ENCODE assay signal across 13 cellular contexts in the genomic region with DNA sequence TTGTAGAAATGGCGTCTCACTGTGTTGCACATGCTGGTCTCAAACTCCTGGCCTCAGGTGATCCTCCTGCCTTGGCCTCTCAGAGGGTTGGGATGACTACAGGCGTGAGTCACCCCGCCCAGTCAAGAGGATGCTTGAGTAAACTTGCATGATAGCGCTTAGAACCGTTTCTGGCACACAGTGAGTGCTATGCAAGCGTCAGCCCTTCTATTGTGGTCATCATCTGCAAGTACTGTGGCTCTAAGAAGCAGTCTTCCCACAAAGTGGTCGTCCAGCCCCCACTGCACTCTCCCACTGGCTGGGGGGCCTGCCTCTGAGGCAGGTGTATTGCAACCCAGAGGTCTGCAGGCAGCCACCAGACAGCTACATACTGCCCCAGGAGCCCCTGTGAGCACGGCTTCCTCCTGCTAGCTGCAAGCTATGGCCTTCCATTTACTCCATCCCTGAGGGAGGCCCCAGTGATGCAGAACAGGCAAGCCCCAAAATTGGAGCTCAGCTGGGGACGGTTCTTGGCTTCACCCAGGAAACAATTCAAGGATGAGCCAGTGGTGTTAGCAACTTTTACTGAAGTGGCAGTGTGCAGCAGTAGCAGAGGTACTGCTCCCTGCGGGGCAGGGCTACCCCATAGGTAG.
DNase-seq lines count a peak whose midpoint lies in the region; ATAC-seq and TF ChIP-seq lines count a peak whose summit lies in the region.
"Had no signal": no experiment of that assay in that cellular context is flagged by ENCODE, and none has a peak within 500 bp of the region (broad histone marks: within the 10 kb centered on the region; RNA-seq: fewer than 3 reads in every experiment).

No MANE protein-coding gene starts in this region.

- ATAC-seq in activated naive CD8-positive, alpha-beta T cell treated with anti-CD3 and anti-CD28 coated beads, Interleukin-2, amount 50 U/mL, for 24 hours = no peak
- ATAC-seq: pancreas had no signal

- H3K4me3 Mint-ChIP-seq in activated naive CD8-positive, alpha-beta T cell treated with anti-CD3 and anti-CD28 coated beads, Interleukin-2, amount 50 U/mL, for 24 hours = no peak overlapping the region

- H3K36me3 Mint-ChIP-seq in activated naive CD8-positive, alpha-beta T cell treated with anti-CD3 and anti-CD28 coated beads, Interleukin-2, amount 50 U/mL, for 24 hours (ENCODE audit: low read depth) = no peaks in the 10 kb centered on the region

- no peaks in the 10 kb centered on the region for H3K4me1 Mint-ChIP-seq in activated naive CD8-positive, alpha-beta T cell treated with anti-CD3 and anti-CD28 coated beads, Interleukin-2, amount 50 U/mL, for 24 hours

- H3K9me3 Mint-ChIP-seq in activated naive CD8-positive, alpha-beta T cell treated with anti-CD3 and anti-CD28 coated beads, Interleukin-2, amount 50 U/mL, for 24 hours = no peaks in the 10 kb centered on the region

- H3K27me3 Mint-ChIP-seq in activated naive CD8-positive, alpha-beta T cell treated with anti-CD3 and anti-CD28 coated beads, Interleukin-2, amount 50 U/mL, for 24 hours = no peaks in the 10 kb centered on the region

- H3K4me1 ChIP-seq in HEK293 (ENCODE audit: control insufficient read depth, insufficient read depth, low read length) (no peaks in the 10 kb centered on the region), iPS-20b (ENCODE audit: insufficient read depth, low read length) (peaks cover 18% of the 10 kb centered on the region)
- H3K4me1 ChIP-seq: pancreas had no signal

- H3K9me3 ChIP-seq in HEK293 (ENCODE audit: control insufficient read depth, insufficient read depth, low read depth, low read length) = no peaks in the 10 kb centered on the region
- no peaks in the 10 kb centered on the region; the same call in 1 of the 2 replicates for H3K9me3 ChIP-seq in iPS-20b (ENCODE audit: insufficient read depth, low read depth, low read length)
- H3K9me3 ChIP-seq: pancreas had no signal

- no peak overlapping the region for H3K4me3 ChIP-seq in HEK293 (ENCODE audit: low read depth, low read length)
- H3K4me3 ChIP-seq in iPS-20b (ENCODE audit: low read length) = no peak overlapping the region
- H3K4me3 ChIP-seq: BLaER1 treated with 17β-estradiol and CSF1 and Interleukin-3, amounts not matched to agents 10 nM and 100 nM; pancreas had no signal

- H3K27me3 ChIP-seq in iPS-20b (ENCODE audit: insufficient read depth, low read length) = 0 out of 2 replicates have a peak, but pooled peaks cover 7% of the 10 kb centered on the region
- H3K27me3 ChIP-seq: BLaER1 treated with 17β-estradiol and CSF1 and Interleukin-3, amounts not matched to agents 10 nM and 100 nM; pancreas had no signal

- DNase-seq in Daoy (ENCODE audit: low read depth) (peak; percentile 41), RPMI7951 (ENCODE audit: low read depth) (peak; percentile 33), pons (ENCODE audit: low spot score) (no peak), C1 segment of cervical spinal cord (lab: John Stamatoyannopoulos, UW) (no peak)
- no peak for DNase-seq in activated naive CD8-positive, alpha-beta T cell treated with anti-CD3 and anti-CD28 coated beads, Interleukin-2, amount 50 U/mL, for 24 hours
- DNase-seq: activated T-cell treated with anti-CD3 and anti-CD28 coated beads, Interleukin-2, amount 50 U/mL, for 48 hours; GDM1; NCI-H2081 treated with DMSO at 0.1 percent for 48 hours; NCI-H774; pancreas had no signal

- CTCF ChIA-PET in HEK293 (lab: Yijun Ruan, JAX) = no interaction called here

- H3K9ac ChIP-seq in iPS-20b (ENCODE audit: low read depth, low read length) = peak overlapping the region; percentile 56; the same call in 1 of the 2 replicates
- H3K9ac ChIP-seq: BLaER1 treated with 17β-estradiol and CSF1 and Interleukin-3, amounts not matched to agents 10 nM and 100 nM had no signal

- H3K27ac ChIP-seq in HEK293 (ENCODE audit: extremely low read depth, low read depth, low read length) (no peak overlapping the region), iPS-20b (ENCODE audit: low read length) (peak overlapping the region; percentile 27)
- H3K27ac ChIP-seq: BLaER1 treated with 17β-estradiol and CSF1 and Interleukin-3, amounts not matched to agents 10 nM and 100 nM; pancreas had no signal

- POLR2A ChIA-PET in HEK293 (lab: Yijun Ruan, JAX) = interaction anchor here (0.8 kb wide), 1 partner anchor 11 kb away, joined by 3 read pairs; no protein-coding TSS in a partner anchor

- no peak for TF ChIP-seq CTCF in HEK293 (tag by site-specific recombination; IDR thresholded peaks at IDR 0.05)

- H3K27ac Mint-ChIP-seq in activated naive CD8-positive, alpha-beta T cell treated with anti-CD3 and anti-CD28 coated beads, Interleukin-2, amount 50 U/mL, for 24 hours = no peak overlapping the region

- H3K36me3 ChIP-seq in HEK293 (ENCODE audit: control insufficient read depth in 2 of 2, insufficient read depth in 1 of 2, low read length in 2 of 2) (no peaks in the 10 kb centered on the region), iPS-20b (ENCODE audit: insufficient read depth, low read depth, low read length) (no peaks in the 10 kb centered on the region)
- H3K36me3 ChIP-seq: BLaER1 treated with 17β-estradiol and CSF1 and Interleukin-3, amounts not matched to agents 10 nM and 100 nM; pancreas had no signal

TF ChIP-seq in HEK293, 187 proteins besides CTCF, POLR2A, EP300 and RAD21 (continues in another document):
- TF ChIP-seq ZNF366 (tag by site-specific recombination; conservative IDR thresholded peaks at IDR 0.05) (no peak), ZBTB21 (tag by site-specific recombination; IDR thresholded peaks at IDR 0.05) (no peak), ZXDB (tag by site-specific recombination; IDR thresholded peaks at IDR 0.05) (no peak), ZNF785 (tag by site-specific recombination; IDR thresholded peaks at IDR 0.05) (no peak)
- TF ChIP-seq, protein P1, sequence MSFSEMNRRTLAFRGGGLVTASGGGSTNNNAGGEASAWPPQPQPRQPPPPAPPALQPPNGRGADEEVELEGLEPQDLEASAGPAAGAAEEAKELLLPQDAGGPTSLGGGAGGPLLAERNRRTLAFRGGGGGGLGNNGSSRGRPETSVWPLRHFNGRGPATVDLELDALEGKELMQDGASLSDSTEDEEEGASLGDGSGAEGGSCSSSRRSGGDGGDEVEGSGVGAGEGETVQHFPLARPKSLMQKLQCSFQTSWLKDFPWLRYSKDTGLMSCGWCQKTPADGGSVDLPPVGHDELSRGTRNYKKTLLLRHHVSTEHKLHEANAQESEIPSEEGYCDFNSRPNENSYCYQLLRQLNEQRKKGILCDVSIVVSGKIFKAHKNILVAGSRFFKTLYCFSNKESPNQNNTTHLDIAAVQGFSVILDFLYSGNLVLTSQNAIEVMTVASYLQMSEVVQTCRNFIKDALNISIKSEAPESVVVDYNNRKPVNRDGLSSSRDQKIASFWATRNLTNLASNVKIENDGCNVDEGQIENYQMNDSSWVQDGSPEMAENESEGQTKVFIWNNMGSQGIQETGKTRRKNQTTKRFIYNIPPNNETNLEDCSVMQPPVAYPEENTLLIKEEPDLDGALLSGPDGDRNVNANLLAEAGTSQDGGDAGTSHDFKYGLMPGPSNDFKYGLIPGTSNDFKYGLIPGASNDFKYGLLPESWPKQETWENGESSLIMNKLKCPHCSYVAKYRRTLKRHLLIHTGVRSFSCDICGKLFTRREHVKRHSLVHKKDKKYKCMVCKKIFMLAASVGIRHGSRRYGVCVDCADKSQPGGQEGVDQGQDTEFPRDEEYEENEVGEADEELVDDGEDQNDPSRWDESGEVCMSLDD (tag by site-specific recombination; IDR thresholded peaks at IDR 0.05) = no peak
- TF ChIP-seq, protein P2, sequence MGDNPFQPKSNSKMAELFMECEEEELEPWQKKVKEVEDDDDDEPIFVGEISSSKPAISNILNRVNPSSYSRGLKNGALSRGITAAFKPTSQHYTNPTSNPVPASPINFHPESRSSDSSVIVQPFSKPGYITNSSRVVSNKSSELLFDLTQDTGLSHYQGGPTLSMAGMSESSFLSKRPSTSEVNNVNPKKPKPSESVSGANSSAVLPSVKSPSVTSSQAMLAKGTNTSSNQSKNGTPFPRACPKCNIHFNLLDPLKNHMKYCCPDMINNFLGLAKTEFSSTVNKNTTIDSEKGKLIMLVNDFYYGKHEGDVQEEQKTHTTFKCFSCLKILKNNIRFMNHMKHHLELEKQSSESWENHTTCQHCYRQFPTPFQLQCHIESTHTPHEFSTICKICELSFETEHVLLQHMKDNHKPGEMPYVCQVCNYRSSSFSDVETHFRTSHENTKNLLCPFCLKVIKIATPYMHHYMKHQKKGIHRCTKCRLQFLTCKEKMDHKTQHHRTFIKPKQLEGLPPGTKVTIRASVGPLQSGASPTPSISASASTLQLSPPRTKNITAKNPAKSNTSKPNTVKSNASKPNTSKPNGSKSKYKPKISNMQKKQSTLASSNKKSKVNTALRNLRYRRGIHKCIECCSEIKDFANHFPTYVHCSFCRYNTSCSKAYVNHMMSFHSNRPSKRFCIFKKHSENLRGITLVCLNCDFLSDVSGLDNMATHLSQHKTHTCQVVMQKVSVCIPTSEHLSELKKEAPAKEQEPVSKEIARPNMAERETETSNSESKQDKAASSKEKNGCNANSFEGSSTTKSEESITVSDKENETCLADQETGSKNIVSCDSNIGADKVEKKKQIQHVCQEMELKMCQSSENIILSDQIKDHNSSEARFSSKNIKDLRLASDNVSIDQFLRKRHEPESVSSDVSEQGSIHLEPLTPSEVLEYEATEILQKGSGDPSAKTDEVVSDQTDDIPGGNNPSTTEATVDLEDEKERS (tag by site-specific recombination; IDR thresholded peaks at IDR 0.05) = no peak
- TF ChIP-seq, protein P3, sequence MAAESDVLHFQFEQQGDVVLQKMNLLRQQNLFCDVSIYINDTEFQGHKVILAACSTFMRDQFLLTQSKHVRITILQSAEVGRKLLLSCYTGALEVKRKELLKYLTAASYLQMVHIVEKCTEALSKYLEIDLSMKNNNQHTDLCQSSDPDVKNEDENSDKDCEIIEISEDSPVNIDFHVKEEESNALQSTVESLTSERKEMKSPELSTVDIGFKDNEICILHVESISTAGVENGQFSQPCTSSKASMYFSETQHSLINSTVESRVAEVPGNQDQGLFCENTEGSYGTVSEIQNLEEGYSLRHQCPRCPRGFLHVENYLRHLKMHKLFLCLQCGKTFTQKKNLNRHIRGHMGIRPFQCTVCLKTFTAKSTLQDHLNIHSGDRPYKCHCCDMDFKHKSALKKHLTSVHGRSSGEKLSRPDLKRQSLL (tag by site-specific recombination; IDR thresholded peaks at IDR 0.05) = peak; percentile 17; the same call in 1 of the 2 replicates

Comparison
In these comparisons a context has a peak if more than half of its experiments do, and no peak if none do; other contexts are left out.
1. DNase-seq: peak in Daoy (single experiment) and RPMI7951 (single experiment); none in activated naive CD8-positive, alpha-beta T cell treated with anti-CD3 and anti-CD28 coated beads, Interleukin-2, amount 50 U/mL, for 24 hours (single experiment), pons (single experiment) and C1 segment of cervical spinal cord (0 of 14).